ENCODE assay signal across 1 cellular context in the genomic region with DNA sequence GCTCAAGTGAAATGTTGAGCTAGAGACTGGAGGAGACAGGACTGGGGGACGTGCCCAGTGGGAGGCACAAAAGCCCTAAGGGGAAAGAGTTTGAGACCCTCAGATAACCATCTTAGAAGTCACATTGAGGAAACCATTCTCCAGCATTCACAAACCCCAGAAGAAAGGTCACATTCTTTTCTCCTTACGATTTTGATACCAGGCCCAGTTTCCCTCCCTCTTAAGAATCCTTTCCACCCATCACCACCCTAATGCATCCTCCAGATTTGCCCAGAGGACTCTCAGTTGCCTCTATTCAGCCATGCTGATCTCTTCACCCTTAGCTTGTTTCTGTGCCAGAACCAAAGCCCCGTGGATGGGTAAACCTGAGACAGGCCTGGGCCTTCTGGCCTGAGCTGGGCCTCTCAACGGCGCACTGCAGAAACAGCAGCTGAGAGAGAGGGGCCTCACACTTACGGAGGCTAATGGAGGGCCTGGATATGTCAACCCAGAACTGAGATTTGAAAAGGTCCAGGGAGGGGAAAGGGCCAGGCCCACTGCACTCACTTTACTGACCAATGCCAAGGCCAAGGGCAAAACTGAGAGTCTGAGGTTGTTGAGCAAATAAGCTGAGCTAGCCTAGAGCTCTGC.
TF ChIP-seq lines count a peak whose summit lies in the region.

No MANE protein-coding gene starts in this region.

TF ChIP-seq in SK-N-SH treated with all-trans-retinoic acid at 6 μM for 48 hours, 23 proteins besides CTCF, POLR2A, EP300 and RAD21 (continued from another document):
- no peak for TF ChIP-seq ZNF565 (CRISPR knock-in tag; conservative IDR thresholded peaks at IDR 0.05; ENCODE audit: low read depth)
- TF ChIP-seq ARNTL (CRISPR knock-in tag; IDR thresholded peaks at IDR 0.05; ENCODE audit: borderline replicate concordance, low read depth), result no peak
- TF ChIP-seq CSDC2 (CRISPR knock-in tag; IDR thresholded peaks at IDR 0.05), result no peak
